ENCODE assay signal across 25 cellular contexts in genomic region chr5:102498271-102499034, GRCh38. TPM values are rescaled to one million over a fixed set of nuclear protein-coding genes. Genes with fewer than 3 reads are reported as not detected.
"Had no signal": no experiment of that assay in that cellular context is flagged by ENCODE, and none has a peak within 500 bp of the region (broad histone marks: within the 10 kb centered on the region; RNA-seq: fewer than 3 reads in every experiment).

TSS of gene SLCO6A1 (minus strand) at chr5:102499001. CDS start at chr5:102498844, 157 bp downstream.

- H3K4me1 Mint-ChIP-seq: activated CD4-positive, alpha-beta T cell treated with anti-CD3 and anti-CD28 coated beads, Interleukin-2, amount 10 ng/mL, durations not matched to agents 7 days and 5 days; central memory CD8-positive, alpha-beta T cell; naive B cell had no signal

- H3K4me3 Mint-ChIP-seq: activated CD4-positive, alpha-beta T cell treated with anti-CD3 and anti-CD28 coated beads, Interleukin-2, amount 10 ng/mL, durations not matched to agents 7 days and 5 days; activated CD8-positive, alpha-beta T cell treated with anti-CD3 and anti-CD28 coated beads for 36 hours; activated naive CD8-positive, alpha-beta T cell; central memory CD8-positive, alpha-beta T cell; dendritic cell treated with granulocyte-macrophage colony-stimulating factor and Interleukin-4, amounts not matched to agents 40 ng/mL and 50 ng/mL, for 4 days; naive B cell; stimulated activated naive CD8-positive, alpha-beta T cell treated with anti-CD3 and anti-CD28 coated beads, Interleukin-15, Interleukin-2, amounts not matched to agents 100 ng/mL and 50 ng/mL, for 24 hours had no signal

- H3K27me3 Mint-ChIP-seq: activated CD4-positive, alpha-beta T cell treated with anti-CD3 and anti-CD28 coated beads, Interleukin-2, amount 10 ng/mL, durations not matched to agents 7 days and 5 days; activated CD8-positive, alpha-beta T cell treated with anti-CD3 and anti-CD28 coated beads for 36 hours; activated naive CD8-positive, alpha-beta T cell; dendritic cell treated with granulocyte-macrophage colony-stimulating factor and Interleukin-4, amounts not matched to agents 40 ng/mL and 50 ng/mL, for 4 days; stimulated activated naive CD8-positive, alpha-beta T cell treated with anti-CD3 and anti-CD28 coated beads, Interleukin-15, Interleukin-2, amounts not matched to agents 100 ng/mL and 50 ng/mL, for 24 hours had no signal

- H3K27ac Mint-ChIP-seq: activated CD4-positive, alpha-beta T cell treated with anti-CD3 and anti-CD28 coated beads, Interleukin-2, amount 10 ng/mL, durations not matched to agents 7 days and 5 days; activated CD8-positive, alpha-beta T cell treated with anti-CD3 and anti-CD28 coated beads for 36 hours; activated naive CD8-positive, alpha-beta T cell; activated T-helper 2 cell treated with anti-CD3 and anti-CD28 coated beads, Interferon-gamma antibody, Interleukin-2, Interleukin-4, amounts not matched to agents 10 μg/mL and 5 μg/mL and 100 μg/mL, durations not matched to agents 14 hours and 24 hours and 36 hours; dendritic cell treated with granulocyte-macrophage colony-stimulating factor and Interleukin-4, amounts not matched to agents 40 ng/mL and 50 ng/mL, for 4 days; naive B cell; stimulated activated naive CD8-positive, alpha-beta T cell treated with anti-CD3 and anti-CD28 coated beads, Interleukin-15, Interleukin-2, amounts not matched to agents 100 ng/mL and 50 ng/mL, for 24 hours had no signal

- ATAC-seq: activated CD8-positive, alpha-beta T cell treated with anti-CD3 and anti-CD28 coated beads for 36 hours; foreskin keratinocyte; heart right ventricle; left cardiac atrium; left ventricle myocardium superior had no signal

- DNase-seq: activated CD4-positive, alpha-beta T cell treated with anti-CD3 and anti-CD28 coated beads for 1 hour; activated CD4-positive, alpha-beta T cell treated with anti-CD3 and anti-CD28 coated beads, Interleukin-2, amount 10 ng/mL, durations not matched to agents 7 days and 5 days; activated CD8-positive, alpha-beta T cell treated with anti-CD3 and anti-CD28 coated beads for 36 hours; activated naive CD4-positive, alpha-beta T cell treated with Interleukin-2 at 50 U/mL for 16 hours; activated T-cell treated with anti-CD3 and anti-CD28 coated beads, Interleukin-2, amount 50 U/mL, for 48 hours; anterior cingulate cortex; foreskin keratinocyte; heart right ventricle; left cardiac atrium; left ventricle myocardium superior; naive B cell; nucleus accumbens; spleen; T-helper 2 cell had no signal

- H3K36me3 Mint-ChIP-seq: activated naive CD8-positive, alpha-beta T cell had no signal

- H3K9me3 Mint-ChIP-seq: activated CD4-positive, alpha-beta T cell treated with anti-CD3 and anti-CD28 coated beads, Interleukin-2, amount 10 ng/mL, durations not matched to agents 7 days and 5 days; activated CD8-positive, alpha-beta T cell treated with anti-CD3 and anti-CD28 coated beads for 36 hours; activated T-helper 2 cell treated with anti-CD3 and anti-CD28 coated beads, Interferon-gamma antibody, Interleukin-2, Interleukin-4, amounts not matched to agents 10 μg/mL and 5 μg/mL and 100 μg/mL, durations not matched to agents 14 hours and 24 hours and 36 hours; central memory CD8-positive, alpha-beta T cell; stimulated activated naive CD8-positive, alpha-beta T cell treated with anti-CD3 and anti-CD28 coated beads, Interleukin-15, Interleukin-2, amounts not matched to agents 100 ng/mL and 50 ng/mL, for 24 hours had no signal

RNA-seq across cellular contexts. Expression of gene SLCO6A1, which starts in this region (rescaled TPM):
- total RNA-seq: activated CD4-positive, alpha-beta T cell treated with anti-CD3 and anti-CD28 coated beads, Interleukin-2, amount 10 ng/mL, durations not matched to agents 7 days and 5 days; activated CD8-positive, alpha-beta T cell treated with anti-CD3 and anti-CD28 coated beads for 36 hours; activated T-helper 2 cell treated with anti-CD3 and anti-CD28 coated beads, Interferon-gamma antibody, Interleukin-2, Interleukin-4, amounts not matched to agents 10 μg/mL and 5 μg/mL and 100 μg/mL, durations not matched to agents 14 hours and 24 hours and 36 hours; bronchial epithelial cell; esophagus muscularis mucosa; foreskin keratinocyte; heart right ventricle; left cardiac atrium; left ventricle myocardium superior; lung microvascular endothelial cell; pulmonary artery endothelial cell; right cardiac atrium; spleen; ureter had no signal
